Comparison of ENCODE assay signal across 18 cellular contexts in the genomic region with DNA sequence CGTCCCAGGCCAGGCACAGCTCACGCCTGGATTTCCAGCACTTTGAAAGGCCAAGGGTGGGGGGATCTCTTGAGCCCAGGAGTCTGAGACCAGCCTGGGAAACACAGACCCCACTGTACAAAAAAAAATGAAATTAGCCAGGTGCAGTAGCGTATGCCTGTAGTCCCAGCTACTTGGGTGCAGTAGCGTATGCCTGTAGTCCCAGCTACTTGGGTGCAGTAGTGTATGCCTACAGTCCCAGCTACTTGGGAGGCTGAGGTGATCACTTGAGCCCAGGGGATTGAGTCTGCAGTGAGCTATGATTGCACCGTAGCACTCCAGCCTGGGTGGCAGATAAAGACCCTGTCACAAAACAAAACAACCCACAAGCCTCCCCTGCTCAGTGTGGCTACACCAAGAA. TPM values are rescaled to one million over a fixed set of nuclear protein-coding genes. Genes with fewer than 3 reads are reported as not detected.
A peak's percentile ranks its signal among the peaks of the same experiment; 100 is the strongest.
DNase-seq lines count a peak whose midpoint lies in the region; ATAC-seq, FAIRE-seq and TF ChIP-seq lines count a peak whose summit lies in the region.
"Had no signal": no experiment of that assay in that cellular context is flagged by ENCODE, and none has a peak within 500 bp of the region (broad histone marks: within the 10 kb centered on the region; RNA-seq: fewer than 3 reads in every experiment).

No MANE protein-coding gene starts in this region.

- H3K27me3 ChIP-seq in PC-3 (ENCODE audit: low read length) (no peaks in the 10 kb centered on the region), body of pancreas (no peaks in the 10 kb centered on the region), thymus (ENCODE audit: control insufficient read depth, insufficient read depth) (no peaks in the 10 kb centered on the region), ascending aorta (no peaks in the 10 kb centered on the region)

- TF ChIP-seq POLR2A in body of pancreas (IDR thresholded peaks at IDR 0.05) = no peak

- DNase-seq in activated naive CD4-positive, alpha-beta T cell treated with anti-CD3 and anti-CD28 coated beads for 36 hours = no peak
- DNase-seq in activated naive CD4-positive, alpha-beta T cell treated with anti-CD3 and anti-CD28 coated beads, Interleukin-2, amount 50 U/mL, for 16 hours = no peak
- no peak for DNase-seq in PC-3
- no peak for DNase-seq in body of pancreas
- DNase-seq in ascending aorta (ENCODE audit: low spot score in 2 of 2) = no peak
- no peak for DNase-seq in HTR-8/SVneo (ENCODE audit: insufficient read length, low spot score)
- no peak for DNase-seq in NCI-H82 (lab: John Stamatoyannopoulos, UW)
- DNase-seq: endodermal cell; hypothalamus; Kasumi-1; kidney glomerular epithelial cell; NCI-H1436 treated with DMSO at 0.1 percent for 48 hours; NCI-H345; stimulated activated CD4-positive, alpha-beta T cell treated with anti-CD3 and anti-CD28 coated beads, Interleukin-4, amount 100 ng/mL, for 4 hours had no signal

- intact Hi-C loops in activated naive CD4-positive, alpha-beta T cell treated with anti-CD3 and anti-CD28 coated beads for 36 hours (cut with micrococcal nuclease) = loop anchor here (1.0 kb wide), 1 partner anchor 19 kb away; no protein-coding TSS in a partner anchor
- intact Hi-C loops in PC-3 (cut with micrococcal nuclease) = no loop called here
- intact Hi-C loops in body of pancreas (cut with DNase I) = no loop called here
- intact Hi-C loops in ascending aorta (cut with DNase I) = no loop called here

- H3K36me3 ChIP-seq in PC-3 (ENCODE audit: low read depth, low read length) = peaks cover 17% of the 10 kb centered on the region
- H3K36me3 ChIP-seq in body of pancreas (replicated peaks in 1 of 2; ENCODE audit: insufficient read depth in 1 of 2, low read depth in 2 of 2) = peaks cover 0 to 4% of the 10 kb centered on the region in 2 donors
- H3K36me3 ChIP-seq in thymus (ENCODE audit: control insufficient read depth, insufficient read depth) = peaks cover 37% of the 10 kb centered on the region
- H3K36me3 ChIP-seq in ascending aorta = peaks cover 25 to 28% of the 10 kb centered on the region in 2 donors

- H3K9me2 ChIP-seq in PC-3 (replicated peaks; ENCODE audit: low read length) = no peaks in the 10 kb centered on the region

- no peaks in the 10 kb centered on the region for H3K79me2 ChIP-seq in PC-3 (ENCODE audit: low read length)

- no peak for FAIRE-seq in HTR-8/SVneo (lab: Jason Lieb, UNC)
- FAIRE-seq: TTC549, urothelium cell line had no signal

- CTCF ChIA-PET in activated naive CD4-positive, alpha-beta T cell treated with anti-CD3 and anti-CD28 coated beads for 36 hours (lab: Charles Lee) = interaction anchor here (0.9 to 1.5 kb wide), 5 partner anchors 10 to 90 kb away, joined by 3 to 8 read pairs (median 3); partner anchors contain the start of gene SLC25A19
- CTCF ChIA-PET in PC-3 (lab: Charles Lee) = interaction anchor here (0.6 kb wide), 1 partner anchor 316 kb away, joined by 4 read pairs; no protein-coding TSS in a partner anchor

- ATAC-seq in PC-3 (0 out of 2 replicates have a peak, but pooled peaks have one; percentile 17), body of pancreas (peak; percentile 15)

- peaks cover 26% of the 10 kb centered on the region for H3K4me1 Mint-ChIP-seq in activated naive CD4-positive, alpha-beta T cell treated with anti-CD3 and anti-CD28 coated beads for 36 hours (ENCODE audit: low read depth)

- H3K36me3 Mint-ChIP-seq in activated naive CD4-positive, alpha-beta T cell treated with anti-CD3 and anti-CD28 coated beads for 36 hours (ENCODE audit: low read depth) = peaks cover 13% of the 10 kb centered on the region

- no peaks in the 10 kb centered on the region for H4K20me1 ChIP-seq in PC-3 (ENCODE audit: low read length)

- no peak overlapping the region for H3K4me3 Mint-ChIP-seq in activated naive CD4-positive, alpha-beta T cell treated with anti-CD3 and anti-CD28 coated beads for 36 hours
- H3K4me3 Mint-ChIP-seq: central memory CD8-positive, alpha-beta T cell; endodermal cell had no signal

- H3K27ac ChIP-seq in PC-3 (ENCODE audit: low read length) = no peak overlapping the region
- H3K27ac ChIP-seq in body of pancreas = no peak overlapping the region
- H3K27ac ChIP-seq in thymus (ENCODE audit: low read depth) = peak overlapping the region; percentile 42
- H3K27ac ChIP-seq in ascending aorta = no peak overlapping the region

- 82 to 89% methylated on average over 5 of the region's 5 CpGs for WGBS in body of pancreas, 2 donors
- WGBS in thymus = 97% methylated on average over 5 of the region's 5 CpGs

- no peaks in the 10 kb centered on the region for H3F3A ChIP-seq in PC-3 (ENCODE audit: low read length, unreplicated experiment)

- TF ChIP-seq CTCF in PC-3 (conservative IDR thresholded peaks at IDR 0.05; ENCODE audit: low read depth, low read length) = no peak
- TF ChIP-seq CTCF in body of pancreas (IDR thresholded peaks at IDR 0.05) = no peak
- no peak for TF ChIP-seq CTCF in ascending aorta (IDR thresholded peaks at IDR 0.05)

- H3K4me3 ChIP-seq in PC-3 (ENCODE audit: low read length) = no peak overlapping the region
- no peak overlapping the region for H3K4me3 ChIP-seq in body of pancreas
- no peak overlapping the region for H3K4me3 ChIP-seq in thymus (ENCODE audit: low read length)
- H3K4me3 ChIP-seq in ascending aorta = no peak overlapping the region

- BruUV-seq in PC-3 (replicated peaks; lab: Mats Ljungman, UMichigan) = no TSS peak

- no peak overlapping the region for H3K4me2 ChIP-seq in PC-3 (ENCODE audit: low read length)

- no peaks in the 10 kb centered on the region for H3K9me3 ChIP-seq in PC-3 (ENCODE audit: low read length)
- no peaks in the 10 kb centered on the region for H3K9me3 ChIP-seq in body of pancreas
- no peaks in the 10 kb centered on the region for H3K9me3 ChIP-seq in thymus (ENCODE audit: control insufficient read depth)
- no peaks in the 10 kb centered on the region for H3K9me3 ChIP-seq in ascending aorta

- H3K9me3 Mint-ChIP-seq in activated naive CD4-positive, alpha-beta T cell treated with anti-CD3 and anti-CD28 coated beads for 36 hours = no peaks in the 10 kb centered on the region
- H3K9me3 Mint-ChIP-seq: central memory CD8-positive, alpha-beta T cell; endodermal cell had no signal

- POLR2A ChIA-PET in PC-3 (lab: Charles Lee; ENCODE audit: unreplicated experiment) = no interaction called here

- H3K27ac Mint-ChIP-seq in activated naive CD4-positive, alpha-beta T cell treated with anti-CD3 and anti-CD28 coated beads for 36 hours = peak overlapping the region; percentile 83
- H3K27ac Mint-ChIP-seq: endodermal cell had no signal

- H2AFZ ChIP-seq in PC-3 (ENCODE audit: low read length) = no peak overlapping the region

- no peaks in the 10 kb centered on the region for H3K27me3 Mint-ChIP-seq in activated naive CD4-positive, alpha-beta T cell treated with anti-CD3 and anti-CD28 coated beads for 36 hours (ENCODE audit: low read depth)
- H3K27me3 Mint-ChIP-seq: central memory CD8-positive, alpha-beta T cell had no signal

- no peak overlapping the region for H3K9ac ChIP-seq in PC-3 (ENCODE audit: low read length)

- H3K4me1 ChIP-seq in PC-3 (ENCODE audit: insufficient read depth, low read length) (no peaks in the 10 kb centered on the region), body of pancreas (no peaks in the 10 kb centered on the region), thymus (ENCODE audit: control insufficient read depth, insufficient read depth, low read length) (no peaks in the 10 kb centered on the region), ascending aorta (no peaks in the 10 kb centered on the region)

RNA-seq across cellular contexts. Expression of gene SLC25A19, which starts 27.0 kb away (rescaled TPM):
- 10 to 100 TPM; 47.5 to 48.4 TPM for total RNA-seq in activated naive CD4-positive, alpha-beta T cell treated with anti-CD3 and anti-CD28 coated beads for 36 hours
- total RNA-seq in PC-3 (2014; rRNA removed) (75.0 and 76.9 TPM in 2 replicates), body of pancreas (1 to 10 TPM; 7.6 to 8.3 TPM), ascending aorta (1.3 TPM)
- 18.3 TPM for polyA plus RNA-seq in thymus

RNA-seq across cellular contexts. Expression of gene MIF4GD, which starts 45.2 kb away (rescaled TPM):
- 10 to 100 TPM; 43.4 to 45.3 TPM for total RNA-seq in activated naive CD4-positive, alpha-beta T cell treated with anti-CD3 and anti-CD28 coated beads for 36 hours
- total RNA-seq in PC-3 (2014; rRNA removed) (30.8 and 42.3 TPM in 2 replicates), body of pancreas (10 to 100 TPM; 20.5 to 26.4 TPM), ascending aorta (32.4 TPM)
- polyA plus RNA-seq in thymus = 37.3 TPM

RNA-seq across cellular contexts. Expression of gene MRPS7, which starts 54.6 kb away (rescaled TPM):
- 10 to 100 TPM; 73.3 to 78.3 TPM for total RNA-seq in activated naive CD4-positive, alpha-beta T cell treated with anti-CD3 and anti-CD28 coated beads for 36 hours
- total RNA-seq in PC-3 (2014; rRNA removed) (112 and 144 TPM in 2 replicates), body of pancreas (10 to 100 TPM; 13.7 to 25.4 TPM), ascending aorta (24.1 TPM)
- polyA plus RNA-seq in thymus = 39.1 TPM

RNA-seq across cellular contexts. Expression of gene GGA3, which starts 54.8 kb away (rescaled TPM):
- total RNA-seq in activated naive CD4-positive, alpha-beta T cell treated with anti-CD3 and anti-CD28 coated beads for 36 hours = 10 to 100 TPM; 65.7 to 66.1 TPM
- total RNA-seq in PC-3 (2014; rRNA removed) (38.8 and 40.1 TPM in 2 replicates), body of pancreas (10 to 100 TPM; 13.5 to 24.1 TPM), ascending aorta (84.6 TPM)
- 33.3 TPM for polyA plus RNA-seq in thymus
